In the genomic region with DNA sequence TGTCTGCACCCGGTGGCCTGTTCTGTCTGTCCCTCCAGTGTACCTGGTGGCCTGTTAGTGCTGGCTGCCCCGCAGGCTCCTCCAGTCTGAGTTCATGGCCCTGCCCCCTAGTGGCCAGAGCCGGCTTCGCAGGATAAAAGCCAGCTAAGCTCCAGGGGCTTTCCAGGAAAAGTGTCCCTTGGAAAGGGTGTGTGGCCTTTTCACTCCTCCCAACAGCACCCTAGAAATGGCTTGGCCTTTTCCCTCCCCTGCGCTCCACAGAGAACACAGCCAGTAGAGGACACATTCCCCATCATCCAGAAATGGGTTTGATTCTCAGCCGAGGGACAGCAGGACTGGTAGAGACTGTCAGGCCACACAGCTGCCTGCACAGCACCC, we compare ENCODE assay signal across 8 cellular contexts. TPM values are rescaled to one million over a fixed set of nuclear protein-coding genes. Genes with fewer than 3 reads are reported as not detected.
DNase-seq lines count a peak whose midpoint lies in the region; ATAC-seq, FAIRE-seq and TF ChIP-seq lines count a peak whose summit lies in the region.
"Not testable (repeated sequence)": the region's sequence is repeated elsewhere in the genome, so short reads cannot be mapped to it uniquely, and the experiment has no call there.

No MANE protein-coding gene starts in this region.

- ATAC-seq in GM19438 (IDR thresholded peaks at IDR 0.05; ENCODE audit: low read depth, unreplicated experiment) (peak; percentile 47), PC-3 (peak; percentile 95)
- peak; percentile 97 for ATAC-seq in activated CD8-positive, alpha-beta T cell treated with anti-CD3 and anti-CD28 coated beads, Interleukin-2, amount 10 ng/mL, durations not matched to agents 7 days and 5 days

- H2AFZ ChIP-seq in PC-3 (ENCODE audit: low read length); astrocyte (ENCODE audit: low read depth, low read length); neural progenitor cell (replicated peaks): not testable (repeated sequence)

- H3K4me1 ChIP-seq in PC-3 (ENCODE audit: insufficient read depth, low read length); astrocyte (ENCODE audit: insufficient read depth, low read length); neural progenitor cell: not testable (repeated sequence)

- H3K36me3 ChIP-seq in PC-3 (ENCODE audit: low read depth, low read length); astrocyte (ENCODE audit: insufficient read depth, low read length); neural progenitor cell: not testable (repeated sequence)

- not testable (repeated sequence) for H3K79me2 ChIP-seq in PC-3 (ENCODE audit: low read length); astrocyte (ENCODE audit: insufficient read depth, low read length); neural progenitor cell (ENCODE audit: low read depth)

- not testable (repeated sequence) for H3K9me2 ChIP-seq in PC-3 (replicated peaks; ENCODE audit: low read length)

- not testable (repeated sequence) for H3K4me3 ChIP-seq in PC-3 (ENCODE audit: low read length); astrocyte (ENCODE audit: insufficient read depth, low read depth, low read length); neural progenitor cell

- not testable (repeated sequence) for H3K9me3 Mint-ChIP-seq in activated CD8-positive, alpha-beta T cell treated with anti-CD3 and anti-CD28 coated beads, Interleukin-2, amount 10 ng/mL, durations not matched to agents 7 days and 5 days (ENCODE audit: insufficient read depth); astrocyte (ENCODE audit: unreplicated experiment); glutamatergic neuron (ENCODE audit: unreplicated experiment); neural progenitor cell

- H3K27ac Mint-ChIP-seq in activated CD8-positive, alpha-beta T cell treated with anti-CD3 and anti-CD28 coated beads, Interleukin-2, amount 10 ng/mL, durations not matched to agents 7 days and 5 days; astrocyte (ENCODE audit: unreplicated experiment); glutamatergic neuron (ENCODE audit: unreplicated experiment); neural progenitor cell: not testable (repeated sequence)

- FAIRE-seq in astrocyte (lab: Jason Lieb, UNC) = not testable (repeated sequence)

- H3K36me3 Mint-ChIP-seq in activated CD8-positive, alpha-beta T cell treated with anti-CD3 and anti-CD28 coated beads, Interleukin-2, amount 10 ng/mL, durations not matched to agents 7 days and 5 days (ENCODE audit: low read depth); astrocyte (ENCODE audit: low read depth, unreplicated experiment); glutamatergic neuron (ENCODE audit: unreplicated experiment); neural progenitor cell: not testable (repeated sequence)

- peaks cover 16% of the 10 kb centered on the region for H3K27me3 Mint-ChIP-seq in activated CD8-positive, alpha-beta T cell treated with anti-CD3 and anti-CD28 coated beads, Interleukin-2, amount 10 ng/mL, durations not matched to agents 7 days and 5 days (ENCODE audit: low read depth)
- not testable (repeated sequence) for H3K27me3 Mint-ChIP-seq in astrocyte (ENCODE audit: low read depth, unreplicated experiment); glutamatergic neuron (ENCODE audit: unreplicated experiment); neural progenitor cell (ENCODE audit: insufficient read depth, low read depth)

- not testable (repeated sequence) for H3K27me3 ChIP-seq in PC-3 (ENCODE audit: low read length); astrocyte (ENCODE audit: insufficient read depth, low read length); neural progenitor cell

- 0 out of 2 replicates have a peak overlapping the region, but pooled peaks have one; percentile 34 for H3K4me2 ChIP-seq in PC-3 (ENCODE audit: low read length)
- H3K4me2 ChIP-seq in astrocyte (ENCODE audit: low read length); neural progenitor cell: not testable (repeated sequence)

- POLR2A ChIA-PET in PC-3 (lab: Charles Lee; ENCODE audit: unreplicated experiment); activated CD8-positive, alpha-beta T cell treated with anti-CD3 and anti-CD28 coated beads, Interleukin-2, amount 10 ng/mL, durations not matched to agents 7 days and 5 days (lab: Charles Lee): not testable (repeated sequence)

- peak; percentile 32 for TF ChIP-seq CTCF in AG09319 (IDR thresholded peaks at IDR 0.05; ENCODE audit: low read depth, low read length)
- TF ChIP-seq CTCF in PC-3 (conservative IDR thresholded peaks at IDR 0.05; ENCODE audit: low read depth, low read length) = peak; percentile 40
- peak; percentile 15 for TF ChIP-seq CTCF in astrocyte (IDR thresholded peaks at IDR 0.05; ENCODE audit: insufficient read depth, low read depth, low read length)
- TF ChIP-seq CTCF in glutamatergic neuron (IDR thresholded peaks at IDR 0.05; ENCODE audit: partially characterized antibody, unreplicated experiment) = peak; percentile 75
- TF ChIP-seq CTCF in neural progenitor cell (IDR thresholded peaks at IDR 0.05) = peak; percentile 65

- not testable (repeated sequence) for BruUV-seq in PC-3 (replicated peaks; lab: Mats Ljungman, UMichigan)

- not testable (repeated sequence) for H4K20me1 ChIP-seq in PC-3 (ENCODE audit: low read length); astrocyte (ENCODE audit: insufficient read depth, low read length); neural progenitor cell (ENCODE audit: low read depth)

- CTCF ChIA-PET in PC-3 (lab: Charles Lee); activated CD8-positive, alpha-beta T cell treated with anti-CD3 and anti-CD28 coated beads, Interleukin-2, amount 10 ng/mL, durations not matched to agents 7 days and 5 days (lab: Charles Lee): not testable (repeated sequence)

- not testable (repeated sequence) for H3F3A ChIP-seq in PC-3 (ENCODE audit: low read length, unreplicated experiment); neural progenitor cell (ENCODE audit: low read depth)

- intact Hi-C loops in PC-3 (cut with micrococcal nuclease) = not testable (repeated sequence)

- DNase-seq in AG09319 (ENCODE audit: extremely low read depth, low read depth); PC-3; astrocyte (ENCODE audit: low read depth); neural progenitor cell (ENCODE audit: low spot score): not testable (repeated sequence)
- peak; percentile 72 for DNase-seq in activated CD8-positive, alpha-beta T cell treated with anti-CD3 and anti-CD28 coated beads, Interleukin-2, amount 10 ng/mL, durations not matched to agents 7 days and 5 days
- peak; percentile 83 for DNase-seq in glutamatergic neuron
- peak; percentile 29 to 32 (median 30) for DNase-seq in stimulated activated CD4-positive, alpha-beta T cell treated with anti-CD3 and anti-CD28 coated beads, TNF-alpha, amount 100 ng/mL, for 48 hours (ENCODE audit: low read depth in 3 of 3)

- H3K9ac ChIP-seq in PC-3 (ENCODE audit: low read length); astrocyte (ENCODE audit: low read length); neural progenitor cell: not testable (repeated sequence)

- H3K4me3 Mint-ChIP-seq in activated CD8-positive, alpha-beta T cell treated with anti-CD3 and anti-CD28 coated beads, Interleukin-2, amount 10 ng/mL, durations not matched to agents 7 days and 5 days; astrocyte (ENCODE audit: unreplicated experiment); glutamatergic neuron (ENCODE audit: unreplicated experiment); neural progenitor cell: not testable (repeated sequence)

- not testable (repeated sequence) for H3K9me3 ChIP-seq in PC-3 (ENCODE audit: low read length); astrocyte (ENCODE audit: insufficient read depth, low read depth, low read length); neural progenitor cell (ENCODE audit: low read depth)

- H3K27ac ChIP-seq in PC-3 (ENCODE audit: low read length); astrocyte (ENCODE audit: low read depth, low read length); neural progenitor cell: not testable (repeated sequence)

- H3K4me1 Mint-ChIP-seq in activated CD8-positive, alpha-beta T cell treated with anti-CD3 and anti-CD28 coated beads, Interleukin-2, amount 10 ng/mL, durations not matched to agents 7 days and 5 days (ENCODE audit: low read depth); astrocyte (ENCODE audit: low read depth, unreplicated experiment); glutamatergic neuron (ENCODE audit: low read depth, unreplicated experiment); neural progenitor cell: not testable (repeated sequence)

RNA-seq across cellular contexts. Expression of a gene that starts 16.7 kb away (rescaled TPM):
- total RNA-seq in PC-3 (2014; rRNA removed) (not detected in 2 replicates), astrocyte (not detected in 2 replicates), glutamatergic neuron (ENCODE audit: unreplicated experiment) (not detected), neural progenitor cell (ENCODE audit: low replicate concordance) (not detected in 2 replicates)
- total RNA-seq in activated CD8-positive, alpha-beta T cell treated with anti-CD3 and anti-CD28 coated beads, Interleukin-2, amount 10 ng/mL, durations not matched to agents 7 days and 5 days = not detected

RNA-seq across cellular contexts. Expression of a gene that starts 36.6 kb away (rescaled TPM):
- total RNA-seq in PC-3 (2014; rRNA removed) (116 and 125 TPM in 2 replicates), astrocyte (61.0 and 64.1 TPM in 2 replicates), glutamatergic neuron (ENCODE audit: unreplicated experiment) (66.2 TPM), neural progenitor cell (ENCODE audit: low replicate concordance) (36.4 and 72.6 TPM in 2 replicates)
- 100 to 1,000 TPM; 101 to 103 TPM for total RNA-seq in activated CD8-positive, alpha-beta T cell treated with anti-CD3 and anti-CD28 coated beads, Interleukin-2, amount 10 ng/mL, durations not matched to agents 7 days and 5 days

RNA-seq across cellular contexts. Expression of a gene that starts 41.2 kb away (rescaled TPM):
- total RNA-seq in PC-3 (2014; rRNA removed) (not detected in 2 replicates), astrocyte (not detected in 2 replicates), glutamatergic neuron (ENCODE audit: unreplicated experiment) (not detected), neural progenitor cell (ENCODE audit: low replicate concordance) (not detected in 2 replicates)
- not detected for total RNA-seq in activated CD8-positive, alpha-beta T cell treated with anti-CD3 and anti-CD28 coated beads, Interleukin-2, amount 10 ng/mL, durations not matched to agents 7 days and 5 days

RNA-seq across cellular contexts. Expression of a gene that starts 47.5 kb away (rescaled TPM):
- total RNA-seq in PC-3 (2014; rRNA removed) (4.1 and 14.3 TPM in 2 replicates), astrocyte (4.9 and 5.1 TPM in 2 replicates), glutamatergic neuron (ENCODE audit: unreplicated experiment) (11.8 TPM), neural progenitor cell (ENCODE audit: low replicate concordance) (11.2 and 30.1 TPM in 2 replicates)
- total RNA-seq in activated CD8-positive, alpha-beta T cell treated with anti-CD3 and anti-CD28 coated beads, Interleukin-2, amount 10 ng/mL, durations not matched to agents 7 days and 5 days = 1 to 10 TPM; 2.8 to 3.2 TPM

Comparison
In these comparisons a context has a peak if more than half of its experiments do, and no peak if none do; other contexts are left out.
1. CTCF ChIP-seq: peak in every context shown above with its lines; median percentile 75 in glutamatergic neuron; 65 in neural progenitor cell; 40 in PC-3; 32 in AG09319; 15 in astrocyte.
2. ATAC-seq: peak in every context shown above with its lines; median percentile 97 in activated CD8-positive, alpha-beta T cell treated with anti-CD3 and anti-CD28 coated beads, Interleukin-2, amount 10 ng/mL, durations not matched to agents 7 days and 5 days; 95 in PC-3; 47 in GM19438.